8 cellular contexts compared by ENCODE assay signal in genomic region chr7:66921918-66922486, GRCh38. TPM values are rescaled to one million over a fixed set of nuclear protein-coding genes. Genes with fewer than 3 reads are reported as not detected.
DNase-seq lines count a peak whose midpoint lies in the region; ATAC-seq and TF ChIP-seq lines count a peak whose summit lies in the region.

No MANE protein-coding gene starts in this region.

- TF ChIP-seq POLR2A in uterus (IDR thresholded peaks at IDR 0.05), result no peak

- TF ChIP-seq CTCF in choroid plexus epithelial cell (conservative IDR thresholded peaks at IDR 0.05; ENCODE audit: low read depth, low read length), result no peak
- no peak for TF ChIP-seq CTCF in uterus (IDR thresholded peaks at IDR 0.05)

- DNase-seq in activated CD8-positive, alpha-beta memory T cell treated with anti-CD3 and anti-CD28 coated beads for 24 hours, result peak; percentile 59
- no peak for DNase-seq in activated CD8-positive, alpha-beta memory T cell treated with anti-CD3 and anti-CD28 coated beads, Interleukin-2, amount 50 U/mL, for 4 hours
- peak; percentile 44 for DNase-seq in SW480 (ENCODE audit: low spot score)
- peak; percentile 30 for DNase-seq in choroid plexus epithelial cell (ENCODE audit: low read depth)
- no peak for DNase-seq in uterus

- intact Hi-C loops in uterus (cut with DNase I; ENCODE audit: low total_unique reads), result no loop called here

- peak overlapping the region; percentile 59 to 80 for H3K27ac ChIP-seq in uterus

- ATAC-seq in HG03095 (IDR thresholded peaks at IDR 0.05; ENCODE audit: unreplicated experiment) (peak; percentile 29), HG02884 (IDR thresholded peaks at IDR 0.05; ENCODE audit: unreplicated experiment) (no peak)

- H3K4me3 ChIP-seq in choroid plexus epithelial cell (ENCODE audit: low read depth, low read length) (peak overlapping the region; percentile 95), mucosa of stomach (ENCODE audit: low read length) (peak overlapping the region; percentile 53), uterus (peak overlapping the region; percentile 74 to 97)

- H3K27me3 ChIP-seq in mucosa of stomach (ENCODE audit: control insufficient read depth, insufficient read depth, low read length) (no peaks in the 10 kb centered on the region), uterus (no peaks in the 10 kb centered on the region)

- H3K4me1 ChIP-seq in mucosa of stomach (ENCODE audit: control insufficient read depth, insufficient read depth, low read length) (peaks cover 12% of the 10 kb centered on the region), uterus (peaks cover 0 to 24% of the 10 kb centered on the region in 2 donors)

- H3K36me3 ChIP-seq in mucosa of stomach (ENCODE audit: control insufficient read depth, insufficient read depth, low read length), result no peaks in the 10 kb centered on the region
- H3K36me3 ChIP-seq in uterus, result no peaks in the 10 kb centered on the region

- H3K9ac ChIP-seq in mucosa of stomach (ENCODE audit: low read length), result peak overlapping the region; percentile 78

- H3K9me3 ChIP-seq in mucosa of stomach (ENCODE audit: control insufficient read depth, low read length) (no peaks in the 10 kb centered on the region), uterus (no peaks in the 10 kb centered on the region)

RNA-seq across cellular contexts. Expression of gene TMEM248, which starts 1.0 kb away (rescaled TPM):
- 100 to 1,000 TPM in 1 of 4 donors, 10 to 100 TPM in 3; 68.5 to 113 (median 83.4) TPM for total RNA-seq in uterus

Comparison
In these comparisons a context has a peak if more than half of its experiments do, and no peak if none do; other contexts are left out.
1. DNase-seq: peak in activated CD8-positive, alpha-beta memory T cell treated with anti-CD3 and anti-CD28 coated beads for 24 hours (single experiment), SW480 (single experiment) and choroid plexus epithelial cell (single experiment); none in activated CD8-positive, alpha-beta memory T cell treated with anti-CD3 and anti-CD28 coated beads, Interleukin-2, amount 50 U/mL, for 4 hours (single experiment) and uterus (0 of 2).
2. Peak in every context shown above with its lines, with median percentiles within 50 percentile points of each other: H3K4me3 ChIP-seq.